Comparison of ENCODE assay signal across 1 cellular context in the genomic region with DNA sequence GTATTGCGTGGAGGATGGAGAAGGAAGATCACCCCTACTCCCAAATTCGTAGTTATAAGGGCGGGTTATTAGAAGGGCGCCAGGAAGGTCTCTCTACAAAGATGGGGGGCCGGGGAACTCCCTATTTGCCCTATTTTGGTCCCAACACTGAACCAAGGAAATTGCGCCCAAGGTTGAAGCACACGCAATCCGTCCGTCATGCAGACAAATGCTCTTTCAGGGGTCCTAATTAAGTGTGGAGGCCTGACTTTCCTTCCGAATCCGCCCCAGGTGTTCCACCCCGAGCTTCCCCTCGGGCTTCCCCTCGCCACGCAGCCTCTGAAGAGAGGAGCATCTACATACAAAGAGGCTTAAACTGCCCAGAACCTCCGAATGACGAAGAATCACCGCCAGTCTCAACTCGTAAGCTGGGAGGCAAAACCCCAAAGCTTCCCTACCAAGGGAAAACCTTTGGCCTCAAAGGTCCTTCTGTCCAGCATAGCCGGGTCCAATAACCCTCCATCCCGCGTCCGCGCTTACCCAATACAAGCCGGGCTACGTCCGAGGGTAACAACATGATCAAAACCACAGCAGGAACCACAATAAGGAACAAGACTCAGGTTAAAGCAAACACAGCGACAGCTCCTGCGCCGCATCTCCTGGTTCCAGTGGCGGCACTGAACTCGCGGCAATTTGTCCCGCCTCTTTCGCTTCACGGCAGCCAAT.
TF ChIP-seq lines count a peak whose summit lies in the region.

A gene (minus strand): TSS at position 658 of the 705 bp plus-strand sequence. CDS start 102 bp downstream, at position 556.

TF ChIP-seq in K562, 482 proteins besides CTCF, POLR2A, EP300 and RAD21 (continued from another document and continues in another):
- TF ChIP-seq, protein P1, sequence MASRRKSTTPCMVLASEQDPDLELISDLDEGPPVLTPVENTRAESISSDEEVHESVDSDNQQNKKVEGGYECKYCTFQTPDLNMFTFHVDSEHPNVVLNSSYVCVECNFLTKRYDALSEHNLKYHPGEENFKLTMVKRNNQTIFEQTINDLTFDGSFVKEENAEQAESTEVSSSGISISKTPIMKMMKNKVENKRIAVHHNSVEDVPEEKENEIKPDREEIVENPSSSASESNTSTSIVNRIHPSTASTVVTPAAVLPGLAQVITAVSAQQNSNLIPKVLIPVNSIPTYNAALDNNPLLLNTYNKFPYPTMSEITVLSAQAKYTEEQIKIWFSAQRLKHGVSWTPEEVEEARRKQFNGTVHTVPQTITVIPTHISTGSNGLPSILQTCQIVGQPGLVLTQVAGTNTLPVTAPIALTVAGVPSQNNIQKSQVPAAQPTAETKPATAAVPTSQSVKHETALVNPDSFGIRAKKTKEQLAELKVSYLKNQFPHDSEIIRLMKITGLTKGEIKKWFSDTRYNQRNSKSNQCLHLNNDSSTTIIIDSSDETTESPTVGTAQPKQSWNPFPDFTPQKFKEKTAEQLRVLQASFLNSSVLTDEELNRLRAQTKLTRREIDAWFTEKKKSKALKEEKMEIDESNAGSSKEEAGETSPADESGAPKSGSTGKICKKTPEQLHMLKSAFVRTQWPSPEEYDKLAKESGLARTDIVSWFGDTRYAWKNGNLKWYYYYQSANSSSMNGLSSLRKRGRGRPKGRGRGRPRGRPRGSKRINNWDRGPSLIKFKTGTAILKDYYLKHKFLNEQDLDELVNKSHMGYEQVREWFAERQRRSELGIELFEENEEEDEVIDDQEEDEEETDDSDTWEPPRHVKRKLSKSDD (conservative IDR thresholded peaks at IDR 0.05; ENCODE audit: low read length) = no peak
- TF ChIP-seq TBL1XR1 (IDR thresholded peaks at IDR 0.05; ENCODE audit: low read length in 2 of 2) (no peak), ATF7 (IDR thresholded peaks at IDR 0.05) (no peak), RBM14 (IDR thresholded peaks at IDR 0.05; ENCODE audit: borderline replicate concordance, insufficient read depth, low read depth, low read length) (no peak), SPI1 (IDR thresholded peaks at IDR 0.05; ENCODE audit: borderline replicate concordance, low read depth, low read length) (no peak), ZNF3 (CRISPR knock-in tag; IDR thresholded peaks at IDR 0.05) (no peak), MAFG (tag; conservative IDR thresholded peaks at IDR 0.05) (no peak), ZNF324 (CRISPR knock-in tag; IDR thresholded peaks at IDR 0.05) (no peak), ZFP36 (IDR thresholded peaks at IDR 0.05; ENCODE audit: low read depth, low read length, partially characterized antibody) (no peak), FUS (optimal IDR thresholded peaks at IDR 0.05; ENCODE audit: low read depth, low read length) (no peak), SETDB1 (IDR thresholded peaks at IDR 0.05; ENCODE audit: low read length) (no peak), ZNF124 (CRISPR knock-in tag; IDR thresholded peaks at IDR 0.05) (no peak), XRCC5 (IDR thresholded peaks at IDR 0.05; ENCODE audit: low read depth, low read length) (no peak), PHF8 (IDR thresholded peaks at IDR 0.05; ENCODE audit: borderline replicate concordance, low read length) (peak; percentile 67), HNRNPUL1 (IDR thresholded peaks at IDR 0.05; ENCODE audit: low read length) (no peak), ZNF224 (CRISPR knock-in tag; IDR thresholded peaks at IDR 0.05) (no peak), ZNF165 (CRISPR knock-in tag; IDR thresholded peaks at IDR 0.05; ENCODE audit: borderline replicate concordance) (no peak), PTBP1 (IDR thresholded peaks at IDR 0.05; ENCODE audit: low read depth, low read length) (no peak)
- TF ChIP-seq, protein P2, sequence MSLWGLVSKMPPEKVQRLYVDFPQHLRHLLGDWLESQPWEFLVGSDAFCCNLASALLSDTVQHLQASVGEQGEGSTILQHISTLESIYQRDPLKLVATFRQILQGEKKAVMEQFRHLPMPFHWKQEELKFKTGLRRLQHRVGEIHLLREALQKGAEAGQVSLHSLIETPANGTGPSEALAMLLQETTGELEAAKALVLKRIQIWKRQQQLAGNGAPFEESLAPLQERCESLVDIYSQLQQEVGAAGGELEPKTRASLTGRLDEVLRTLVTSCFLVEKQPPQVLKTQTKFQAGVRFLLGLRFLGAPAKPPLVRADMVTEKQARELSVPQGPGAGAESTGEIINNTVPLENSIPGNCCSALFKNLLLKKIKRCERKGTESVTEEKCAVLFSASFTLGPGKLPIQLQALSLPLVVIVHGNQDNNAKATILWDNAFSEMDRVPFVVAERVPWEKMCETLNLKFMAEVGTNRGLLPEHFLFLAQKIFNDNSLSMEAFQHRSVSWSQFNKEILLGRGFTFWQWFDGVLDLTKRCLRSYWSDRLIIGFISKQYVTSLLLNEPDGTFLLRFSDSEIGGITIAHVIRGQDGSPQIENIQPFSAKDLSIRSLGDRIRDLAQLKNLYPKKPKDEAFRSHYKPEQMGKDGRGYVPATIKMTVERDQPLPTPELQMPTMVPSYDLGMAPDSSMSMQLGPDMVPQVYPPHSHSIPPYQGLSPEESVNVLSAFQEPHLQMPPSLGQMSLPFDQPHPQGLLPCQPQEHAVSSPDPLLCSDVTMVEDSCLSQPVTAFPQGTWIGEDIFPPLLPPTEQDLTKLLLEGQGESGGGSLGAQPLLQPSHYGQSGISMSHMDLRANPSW (CRISPR knock-in tag; IDR thresholded peaks at IDR 0.05) = no peak
- TF ChIP-seq, protein P3, sequence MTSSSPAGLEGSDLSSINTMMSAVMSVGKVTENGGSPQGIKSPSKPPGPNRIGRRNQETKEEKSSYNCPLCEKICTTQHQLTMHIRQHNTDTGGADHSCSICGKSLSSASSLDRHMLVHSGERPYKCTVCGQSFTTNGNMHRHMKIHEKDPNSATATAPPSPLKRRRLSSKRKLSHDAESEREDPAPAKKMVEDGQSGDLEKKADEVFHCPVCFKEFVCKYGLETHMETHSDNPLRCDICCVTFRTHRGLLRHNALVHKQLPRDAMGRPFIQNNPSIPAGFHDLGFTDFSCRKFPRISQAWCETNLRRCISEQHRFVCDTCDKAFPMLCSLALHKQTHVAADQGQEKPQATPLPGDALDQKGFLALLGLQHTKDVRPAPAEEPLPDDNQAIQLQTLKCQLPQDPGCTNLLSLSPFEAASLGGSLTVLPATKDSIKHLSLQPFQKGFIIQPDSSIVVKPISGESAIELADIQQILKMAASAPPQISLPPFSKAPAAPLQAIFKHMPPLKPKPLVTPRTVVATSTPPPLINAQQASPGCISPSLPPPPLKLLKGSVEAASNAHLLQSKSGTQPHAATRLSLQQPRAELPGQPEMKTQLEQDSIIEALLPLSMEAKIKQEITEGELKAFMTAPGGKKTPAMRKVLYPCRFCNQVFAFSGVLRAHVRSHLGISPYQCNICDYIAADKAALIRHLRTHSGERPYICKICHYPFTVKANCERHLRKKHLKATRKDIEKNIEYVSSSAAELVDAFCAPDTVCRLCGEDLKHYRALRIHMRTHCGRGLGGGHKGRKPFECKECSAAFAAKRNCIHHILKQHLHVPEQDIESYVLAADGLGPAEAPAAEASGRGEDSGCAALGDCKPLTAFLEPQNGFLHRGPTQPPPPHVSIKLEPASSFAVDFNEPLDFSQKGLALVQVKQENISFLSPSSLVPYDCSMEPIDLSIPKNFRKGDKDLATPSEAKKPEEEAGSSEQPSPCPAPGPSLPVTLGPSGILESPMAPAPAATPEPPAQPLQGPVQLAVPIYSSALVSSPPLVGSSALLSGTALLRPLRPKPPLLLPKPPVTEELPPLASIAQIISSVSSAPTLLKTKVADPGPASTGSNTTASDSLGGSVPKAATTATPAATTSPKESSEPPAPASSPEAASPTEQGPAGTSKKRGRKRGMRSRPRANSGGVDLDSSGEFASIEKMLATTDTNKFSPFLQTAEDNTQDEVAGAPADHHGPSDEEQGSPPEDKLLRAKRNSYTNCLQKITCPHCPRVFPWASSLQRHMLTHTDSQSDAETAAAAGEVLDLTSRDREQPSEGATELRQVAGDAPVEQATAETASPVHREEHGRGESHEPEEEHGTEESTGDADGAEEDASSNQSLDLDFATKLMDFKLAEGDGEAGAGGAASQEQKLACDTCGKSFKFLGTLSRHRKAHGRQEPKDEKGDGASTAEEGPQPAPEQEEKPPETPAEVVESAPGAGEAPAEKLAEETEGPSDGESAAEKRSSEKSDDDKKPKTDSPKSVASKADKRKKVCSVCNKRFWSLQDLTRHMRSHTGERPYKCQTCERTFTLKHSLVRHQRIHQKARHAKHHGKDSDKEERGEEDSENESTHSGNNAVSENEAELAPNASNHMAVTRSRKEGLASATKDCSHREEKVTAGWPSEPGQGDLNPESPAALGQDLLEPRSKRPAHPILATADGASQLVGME (CRISPR knock-in tag; IDR thresholded peaks at IDR 0.05) = no peak
- TF ChIP-seq, protein P4, sequence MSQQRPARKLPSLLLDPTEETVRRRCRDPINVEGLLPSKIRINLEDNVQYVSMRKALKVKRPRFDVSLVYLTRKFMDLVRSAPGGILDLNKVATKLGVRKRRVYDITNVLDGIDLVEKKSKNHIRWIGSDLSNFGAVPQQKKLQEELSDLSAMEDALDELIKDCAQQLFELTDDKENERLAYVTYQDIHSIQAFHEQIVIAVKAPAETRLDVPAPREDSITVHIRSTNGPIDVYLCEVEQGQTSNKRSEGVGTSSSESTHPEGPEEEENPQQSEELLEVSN (IDR thresholded peaks at IDR 0.05; ENCODE audit: borderline replicate concordance in 1 of 2, extremely low read depth in 1 of 2, insufficient read depth in 1 of 2, insufficient read length in 1 of 2, low read depth in 1 of 2, low read length in 1 of 2, poor library complexity in 1 of 2, severe bottlenecking in 1 of 2) = peak in 1 of 2 experiments; percentile 94
- TF ChIP-seq, protein P5, sequence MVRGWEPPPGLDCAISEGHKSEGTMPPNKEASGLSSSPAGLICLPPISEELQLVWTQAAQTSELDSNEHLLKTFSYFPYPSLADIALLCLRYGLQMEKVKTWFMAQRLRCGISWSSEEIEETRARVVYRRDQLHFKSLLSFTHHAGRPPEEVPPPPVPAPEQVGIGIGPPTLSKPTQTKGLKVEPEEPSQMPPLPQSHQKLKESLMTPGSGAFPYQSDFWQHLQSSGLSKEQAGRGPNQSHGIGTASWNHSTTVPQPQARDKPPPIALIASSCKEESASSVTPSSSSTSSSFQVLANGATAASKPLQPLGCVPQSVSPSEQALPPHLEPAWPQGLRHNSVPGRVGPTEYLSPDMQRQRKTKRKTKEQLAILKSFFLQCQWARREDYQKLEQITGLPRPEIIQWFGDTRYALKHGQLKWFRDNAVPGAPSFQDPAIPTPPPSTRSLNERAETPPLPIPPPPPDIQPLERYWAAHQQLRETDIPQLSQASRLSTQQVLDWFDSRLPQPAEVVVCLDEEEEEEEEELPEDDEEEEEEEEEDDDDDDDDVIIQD (CRISPR knock-in tag; IDR thresholded peaks at IDR 0.05) = no peak
- TF ChIP-seq, protein P6, sequence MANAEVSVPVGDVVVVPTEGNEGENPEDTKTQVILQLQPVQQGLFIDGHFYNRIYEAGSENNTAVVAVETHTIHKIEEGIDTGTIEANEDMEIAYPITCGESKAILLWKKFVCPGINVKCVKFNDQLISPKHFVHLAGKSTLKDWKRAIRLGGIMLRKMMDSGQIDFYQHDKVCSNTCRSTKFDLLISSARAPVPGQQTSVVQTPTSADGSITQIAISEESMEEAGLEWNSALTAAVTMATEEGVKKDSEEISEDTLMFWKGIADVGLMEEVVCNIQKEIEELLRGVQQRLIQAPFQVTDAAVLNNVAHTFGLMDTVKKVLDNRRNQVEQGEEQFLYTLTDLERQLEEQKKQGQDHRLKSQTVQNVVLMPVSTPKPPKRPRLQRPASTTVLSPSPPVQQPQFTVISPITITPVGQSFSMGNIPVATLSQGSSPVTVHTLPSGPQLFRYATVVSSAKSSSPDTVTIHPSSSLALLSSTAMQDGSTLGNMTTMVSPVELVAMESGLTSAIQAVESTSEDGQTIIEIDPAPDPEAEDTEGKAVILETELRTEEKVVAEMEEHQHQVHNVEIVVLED (CRISPR knock-in tag; IDR thresholded peaks at IDR 0.05) = no peak
- TF ChIP-seq, protein P7, sequence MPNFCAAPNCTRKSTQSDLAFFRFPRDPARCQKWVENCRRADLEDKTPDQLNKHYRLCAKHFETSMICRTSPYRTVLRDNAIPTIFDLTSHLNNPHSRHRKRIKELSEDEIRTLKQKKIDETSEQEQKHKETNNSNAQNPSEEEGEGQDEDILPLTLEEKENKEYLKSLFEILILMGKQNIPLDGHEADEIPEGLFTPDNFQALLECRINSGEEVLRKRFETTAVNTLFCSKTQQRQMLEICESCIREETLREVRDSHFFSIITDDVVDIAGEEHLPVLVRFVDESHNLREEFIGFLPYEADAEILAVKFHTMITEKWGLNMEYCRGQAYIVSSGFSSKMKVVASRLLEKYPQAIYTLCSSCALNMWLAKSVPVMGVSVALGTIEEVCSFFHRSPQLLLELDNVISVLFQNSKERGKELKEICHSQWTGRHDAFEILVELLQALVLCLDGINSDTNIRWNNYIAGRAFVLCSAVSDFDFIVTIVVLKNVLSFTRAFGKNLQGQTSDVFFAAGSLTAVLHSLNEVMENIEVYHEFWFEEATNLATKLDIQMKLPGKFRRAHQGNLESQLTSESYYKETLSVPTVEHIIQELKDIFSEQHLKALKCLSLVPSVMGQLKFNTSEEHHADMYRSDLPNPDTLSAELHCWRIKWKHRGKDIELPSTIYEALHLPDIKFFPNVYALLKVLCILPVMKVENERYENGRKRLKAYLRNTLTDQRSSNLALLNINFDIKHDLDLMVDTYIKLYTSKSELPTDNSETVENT (CRISPR knock-in tag; IDR thresholded peaks at IDR 0.05) = peak; percentile 67; the same call in 1 of the 2 replicates
- TF ChIP-seq, protein P8, sequence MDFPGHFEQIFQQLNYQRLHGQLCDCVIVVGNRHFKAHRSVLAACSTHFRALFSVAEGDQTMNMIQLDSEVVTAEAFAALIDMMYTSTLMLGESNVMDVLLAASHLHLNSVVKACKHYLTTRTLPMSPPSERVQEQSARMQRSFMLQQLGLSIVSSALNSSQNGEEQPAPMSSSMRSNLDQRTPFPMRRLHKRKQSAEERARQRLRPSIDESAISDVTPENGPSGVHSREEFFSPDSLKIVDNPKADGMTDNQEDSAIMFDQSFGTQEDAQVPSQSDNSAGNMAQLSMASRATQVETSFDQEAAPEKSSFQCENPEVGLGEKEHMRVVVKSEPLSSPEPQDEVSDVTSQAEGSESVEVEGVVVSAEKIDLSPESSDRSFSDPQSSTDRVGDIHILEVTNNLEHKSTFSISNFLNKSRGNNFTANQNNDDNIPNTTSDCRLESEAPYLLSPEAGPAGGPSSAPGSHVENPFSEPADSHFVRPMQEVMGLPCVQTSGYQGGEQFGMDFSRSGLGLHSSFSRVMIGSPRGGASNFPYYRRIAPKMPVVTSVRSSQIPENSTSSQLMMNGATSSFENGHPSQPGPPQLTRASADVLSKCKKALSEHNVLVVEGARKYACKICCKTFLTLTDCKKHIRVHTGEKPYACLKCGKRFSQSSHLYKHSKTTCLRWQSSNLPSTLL (IDR thresholded peaks at IDR 0.05) = no peak
- TF ChIP-seq, protein P9, sequence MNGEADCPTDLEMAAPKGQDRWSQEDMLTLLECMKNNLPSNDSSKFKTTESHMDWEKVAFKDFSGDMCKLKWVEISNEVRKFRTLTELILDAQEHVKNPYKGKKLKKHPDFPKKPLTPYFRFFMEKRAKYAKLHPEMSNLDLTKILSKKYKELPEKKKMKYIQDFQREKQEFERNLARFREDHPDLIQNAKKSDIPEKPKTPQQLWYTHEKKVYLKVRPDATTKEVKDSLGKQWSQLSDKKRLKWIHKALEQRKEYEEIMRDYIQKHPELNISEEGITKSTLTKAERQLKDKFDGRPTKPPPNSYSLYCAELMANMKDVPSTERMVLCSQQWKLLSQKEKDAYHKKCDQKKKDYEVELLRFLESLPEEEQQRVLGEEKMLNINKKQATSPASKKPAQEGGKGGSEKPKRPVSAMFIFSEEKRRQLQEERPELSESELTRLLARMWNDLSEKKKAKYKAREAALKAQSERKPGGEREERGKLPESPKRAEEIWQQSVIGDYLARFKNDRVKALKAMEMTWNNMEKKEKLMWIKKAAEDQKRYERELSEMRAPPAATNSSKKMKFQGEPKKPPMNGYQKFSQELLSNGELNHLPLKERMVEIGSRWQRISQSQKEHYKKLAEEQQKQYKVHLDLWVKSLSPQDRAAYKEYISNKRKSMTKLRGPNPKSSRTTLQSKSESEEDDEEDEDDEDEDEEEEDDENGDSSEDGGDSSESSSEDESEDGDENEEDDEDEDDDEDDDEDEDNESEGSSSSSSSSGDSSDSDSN (IDR thresholded peaks at IDR 0.05; ENCODE audit: borderline replicate concordance in 1 of 2, low read depth in 2 of 2, low read length in 2 of 2) = peak in 1 of 2 experiments; percentile 16; a peak in 1 of 4 replicates
